ENCODE assay signal across 23 cellular contexts in the genomic region with DNA sequence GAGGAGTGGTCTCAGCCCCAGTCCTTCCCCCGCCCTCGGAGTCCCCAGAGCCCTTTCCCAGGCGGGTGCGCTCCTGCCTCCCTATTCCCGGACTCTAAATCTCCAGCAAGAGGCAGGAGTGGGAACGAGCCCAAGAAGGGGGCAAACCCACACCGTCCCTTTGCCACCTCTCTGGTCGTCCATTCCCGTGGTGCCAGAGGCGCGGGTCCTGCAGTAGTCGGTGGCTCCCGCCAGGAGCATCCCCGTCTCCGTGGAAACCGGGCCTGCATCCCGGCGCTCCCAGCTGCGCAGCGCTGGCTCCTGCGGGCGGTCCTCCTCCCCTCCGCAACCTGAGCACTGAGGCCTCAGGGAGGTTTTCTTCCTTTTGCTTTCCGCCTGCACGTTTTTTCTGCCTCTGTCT. TPM values are rescaled to one million over a fixed set of nuclear protein-coding genes. Genes with fewer than 3 reads are reported as not detected.
DNase-seq lines count a peak whose midpoint lies in the region; ATAC-seq and TF ChIP-seq lines count a peak whose summit lies in the region.
"Had no signal": no experiment of that assay in that cellular context is flagged by ENCODE, and none has a peak within 500 bp of the region (broad histone marks: within the 10 kb centered on the region; RNA-seq: fewer than 3 reads in every experiment).

No MANE protein-coding gene starts in this region.

- no peaks in the 10 kb centered on the region for H3K9me3 ChIP-seq in Panc1 (ENCODE audit: control insufficient read depth, insufficient read depth, low read depth, low read length)
- H3K9me3 ChIP-seq: left lung, right atrium auricular region, testis had no signal

- BruUV-seq in Panc1 (replicated peaks; lab: Mats Ljungman, UMichigan), result no TSS peak

- CTCF ChIA-PET in Panc1 (lab: Charles Lee), result no interaction called here

- TF ChIP-seq CTCF in Panc1 (IDR thresholded peaks at IDR 0.05) (no peak), foreskin keratinocyte (conservative IDR thresholded peaks at IDR 0.05) (no peak), osteocyte (IDR thresholded peaks at IDR 0.05) (no peak)

- no peak overlapping the region for H3K4me3 ChIP-seq in Panc1 (ENCODE audit: low read depth in 2 of 2, low read length in 2 of 2)
- H3K4me3 ChIP-seq: left lung, right atrium auricular region, testis had no signal

- ATAC-seq in Panc1 (0 out of 2 replicates have a peak, but pooled peaks have one; percentile 41), foreskin keratinocyte (peak; percentile 62)
- ATAC-seq: activated CD4-positive, alpha-beta T cell treated with anti-CD3 and anti-CD28 coated beads for 36 hours; activated T-helper 17 cell treated with anti-CD3 and anti-CD28 coated beads, Interleukin-2, amount 50 U/mL, for 72 hours; left lung had no signal

- no peaks in the 10 kb centered on the region for H3K36me3 Mint-ChIP-seq in osteocyte (ENCODE audit: unreplicated experiment)
- H3K36me3 Mint-ChIP-seq: activated naive CD4-positive, alpha-beta T cell treated with anti-CD3 and anti-CD28 coated beads, Interleukin-2, amount 50 U/mL, for 24 hours; memory B cell had no signal

- H3K27me3 Mint-ChIP-seq in osteocyte (ENCODE audit: unreplicated experiment), result peaks cover 31% of the 10 kb centered on the region

- H3K27me3 ChIP-seq in Panc1 (ENCODE audit: control insufficient read depth, insufficient read depth, low read length) (no peaks in the 10 kb centered on the region), foreskin keratinocyte (peaks cover 23% of the 10 kb centered on the region)
- H3K27me3 ChIP-seq: right atrium auricular region, testis had no signal

- DNase-seq in NCI-H146 (lab: John Stamatoyannopoulos, UW), result peak; percentile 22
- DNase-seq in NCI-H146 treated with DMSO at 0.1 percent for 48 hours (lab: John Stamatoyannopoulos, UW; ENCODE audit: unreplicated experiment), result no peak
- DNase-seq in Panc1 (ENCODE audit: low read depth, low spot score), result no peak
- no peak for DNase-seq in foreskin keratinocyte
- peak; percentile 79 for DNase-seq in osteocyte (ENCODE audit: extremely low spot score, unreplicated experiment)
- no peak for DNase-seq in HuH-7 (ENCODE audit: low spot score)
- DNase-seq in NCI-H524 (lab: John Stamatoyannopoulos, UW), result no peak
- DNase-seq in activated naive CD4-positive, alpha-beta T cell treated with anti-CD3 and anti-CD28 coated beads, Interleukin-2, amount 50 U/mL, for 16 hours, result no peak
- DNase-seq: activated CD4-positive, alpha-beta T cell treated with anti-CD3 and anti-CD28 coated beads for 36 hours; amniotic stem cell; left lung; NCI-H1092 treated with DMSO at 0.1 percent for 48 hours; NCI-H2029; NCI-H524 treated with DMSO at 0.1 percent for 48 hours; SHP77 treated with DMSO at 0.1 percent for 48 hours; stimulated activated CD4-positive, alpha-beta T cell treated with anti-CD3 and anti-CD28 coated beads, Interleukin-1b, Interleukin-23, amount 100 ng/mL, for 48 hours; testis had no signal

- H3K27ac Mint-ChIP-seq in osteocyte (ENCODE audit: unreplicated experiment), result no peak overlapping the region
- H3K27ac Mint-ChIP-seq: activated CD4-positive, alpha-beta T cell treated with anti-CD3 and anti-CD28 coated beads for 36 hours; activated naive CD4-positive, alpha-beta T cell treated with anti-CD3 and anti-CD28 coated beads, Interleukin-2, amount 50 U/mL, for 24 hours; activated T-helper 17 cell treated with anti-CD3 and anti-CD28 coated beads, Interleukin-2, amount 50 U/mL, for 72 hours; memory B cell; stimulated activated naive CD8-positive, alpha-beta T cell treated with anti-CD3 and anti-CD28 coated beads, Interleukin-15, Interleukin-2, amounts not matched to agents 100 ng/mL and 50 ng/mL, for 24 hours had no signal

- intact Hi-C loops in Panc1 (cut with micrococcal nuclease; ENCODE audit: unreplicated experiment), result no loop called here

- H3K4me3 Mint-ChIP-seq in osteocyte (ENCODE audit: unreplicated experiment), result no peak overlapping the region
- H3K4me3 Mint-ChIP-seq: activated CD4-positive, alpha-beta T cell treated with anti-CD3 and anti-CD28 coated beads for 36 hours; activated naive CD4-positive, alpha-beta T cell treated with anti-CD3 and anti-CD28 coated beads, Interleukin-2, amount 50 U/mL, for 24 hours; activated T-helper 17 cell treated with anti-CD3 and anti-CD28 coated beads, Interleukin-2, amount 50 U/mL, for 72 hours; memory B cell; stimulated activated naive CD8-positive, alpha-beta T cell treated with anti-CD3 and anti-CD28 coated beads, Interleukin-15, Interleukin-2, amounts not matched to agents 100 ng/mL and 50 ng/mL, for 24 hours had no signal

- H3K4me1 ChIP-seq in Panc1 (ENCODE audit: control insufficient read depth, insufficient read depth, low read length) (no peaks in the 10 kb centered on the region), foreskin keratinocyte (no peaks in the 10 kb centered on the region)
- H3K4me1 ChIP-seq: left lung, right atrium auricular region, testis had no signal

- POLR2A ChIA-PET in Panc1 (lab: Charles Lee), result no interaction called here

- H3K9me3 Mint-ChIP-seq in osteocyte (ENCODE audit: unreplicated experiment), result no peaks in the 10 kb centered on the region
- H3K9me3 Mint-ChIP-seq: activated naive CD4-positive, alpha-beta T cell treated with anti-CD3 and anti-CD28 coated beads, Interleukin-2, amount 50 U/mL, for 24 hours; activated T-helper 17 cell treated with anti-CD3 and anti-CD28 coated beads, Interleukin-2, amount 50 U/mL, for 72 hours; memory B cell; stimulated activated naive CD8-positive, alpha-beta T cell treated with anti-CD3 and anti-CD28 coated beads, Interleukin-15, Interleukin-2, amounts not matched to agents 100 ng/mL and 50 ng/mL, for 24 hours had no signal

- no peaks in the 10 kb centered on the region for H3K4me1 Mint-ChIP-seq in osteocyte (ENCODE audit: unreplicated experiment)
- H3K4me1 Mint-ChIP-seq: activated naive CD4-positive, alpha-beta T cell treated with anti-CD3 and anti-CD28 coated beads, Interleukin-2, amount 50 U/mL, for 24 hours; activated T-helper 17 cell treated with anti-CD3 and anti-CD28 coated beads, Interleukin-2, amount 50 U/mL, for 72 hours had no signal

- in situ Hi-C loops in Panc1 (cut with HindIII; ENCODE audit: low pct_unique_long_range_greater_than_20kb, low sequenced_read_pairs), result no loop called here

- H3K27ac ChIP-seq in Panc1 (ENCODE audit: low read length) (no peak overlapping the region), foreskin keratinocyte (no peak overlapping the region)
- H3K27ac ChIP-seq: left lung, right atrium auricular region, testis had no signal

- no peaks in the 10 kb centered on the region for H3K36me3 ChIP-seq in Panc1 (ENCODE audit: control insufficient read depth, insufficient read depth, low read length)
- H3K36me3 ChIP-seq: left lung, right atrium auricular region had no signal

RNA-seq across cellular contexts. Expression of a gene that starts 44.8 kb away (rescaled TPM):
- not detected for total RNA-seq in Panc1 (2021; ENCODE audit: unreplicated experiment)
- not detected for polyA plus RNA-seq in Panc1 (2012; ENCODE audit: insufficient read length)
- not detected in 2 replicates for total RNA-seq in foreskin keratinocyte
- polyA plus RNA-seq in foreskin keratinocyte, result not detected in 2 replicates
- not detected in 2 replicates for total RNA-seq in osteocyte
- total RNA-seq: A172; activated CD4-positive, alpha-beta T cell treated with anti-CD3 and anti-CD28 coated beads for 36 hours; activated T-helper 17 cell treated with anti-CD3 and anti-CD28 coated beads, Interleukin-2, amount 50 U/mL, for 72 hours; left lung; right atrium auricular region had no signal

Comparison
In these comparisons a context has a peak if more than half of its experiments do, and no peak if none do; other contexts are left out.
1. DNase-seq: peak in NCI-H146 (single experiment) and osteocyte (single experiment); none in NCI-H146 treated with DMSO at 0.1 percent for 48 hours (single experiment), Panc1 (single experiment), foreskin keratinocyte (0 of 2), HuH-7 (single experiment), NCI-H524 (0 of 2) and activated naive CD4-positive, alpha-beta T cell treated with anti-CD3 and anti-CD28 coated beads, Interleukin-2, amount 50 U/mL, for 16 hours (single experiment).